ENCODE assay signal across 21 cellular contexts in the genomic region with DNA sequence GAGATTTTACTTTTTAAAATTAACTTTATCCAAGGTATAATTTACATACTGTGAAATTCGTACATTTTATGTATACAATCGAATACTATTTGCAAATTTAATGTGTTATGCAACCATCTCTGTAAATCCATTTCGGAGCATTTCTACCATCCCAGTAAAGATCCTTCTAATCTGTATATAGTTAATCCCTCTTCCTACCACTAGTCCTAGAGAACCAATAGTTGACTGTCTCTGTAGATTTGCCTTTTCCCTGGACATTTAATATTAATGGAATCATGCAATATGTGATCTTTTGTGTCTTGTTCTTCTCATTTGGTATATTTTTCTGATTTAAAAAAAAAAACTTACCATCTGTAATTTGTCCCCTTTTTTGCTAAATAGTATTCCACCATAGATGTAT.
DNase-seq lines count a peak whose midpoint lies in the region; ATAC-seq and TF ChIP-seq lines count a peak whose summit lies in the region.
"Had no signal": no experiment of that assay in that cellular context is flagged by ENCODE, and none has a peak within 500 bp of the region (broad histone marks: within the 10 kb centered on the region; RNA-seq: fewer than 3 reads in every experiment).

No MANE protein-coding gene starts in this region.

- WGBS in spleen, 5 donors: 88 to 99% (median 96%) methylated on average over 3 of the region's 3 CpGs

- POLR2A ChIA-PET in CD4-positive, alpha-beta T cell (lab: Charles Lee): no interaction called here
- POLR2A ChIA-PET in HCT116 (lab: Charles Lee): no interaction called here
- POLR2A ChIA-PET in CD4-positive, alpha-beta memory T cell (lab: Charles Lee; ENCODE audit: partially characterized antibody): no interaction called here

- intact Hi-C loops in CD4-positive, alpha-beta T cell (cut with DNase I, micrococcal nuclease): no loop called here
- intact Hi-C loops in HCT116 (cut with micrococcal nuclease): no loop called here
- intact Hi-C loops in CD4-positive, alpha-beta memory T cell (cut with micrococcal nuclease): no loop called here
- intact Hi-C loops in spleen (cut with DNase I; ENCODE audit: low total_unique reads): no loop called here

- H3K27ac ChIP-seq in CD4-positive, alpha-beta T cell (ENCODE audit: low read depth, low read length): no peak overlapping the region
- H3K27ac ChIP-seq in HCT116 (ENCODE audit: low read depth, low read length) (no peak overlapping the region), spleen (no peak overlapping the region)
- no peak overlapping the region for H3K27ac ChIP-seq in CD4-positive, alpha-beta memory T cell (ENCODE audit: low read depth, low read length)
- H3K27ac ChIP-seq: C4-2B, KMS-11, SK-N-MC had no signal

- peaks cover 63% of the 10 kb centered on the region for H3K36me3 Mint-ChIP-seq in CD4-positive, alpha-beta T cell (ENCODE audit: low read depth)
- peaks cover 4% of the 10 kb centered on the region for H3K36me3 Mint-ChIP-seq in chondrocyte (ENCODE audit: low read depth)
- H3K36me3 Mint-ChIP-seq in type B pancreatic cell: peaks cover 21% of the 10 kb centered on the region
- H3K36me3 Mint-ChIP-seq in CD4-positive, alpha-beta memory T cell: peaks cover 24 to 50% of the 10 kb centered on the region in 2 donors

- H3K79me2 ChIP-seq in HCT116 (ENCODE audit: insufficient read depth, low read length): peaks cover 84% of the 10 kb centered on the region

- no peak overlapping the region for H2AFZ ChIP-seq in HCT116 (ENCODE audit: low read depth, low read length, poor library complexity, severe bottlenecking)

- peaks cover 53% of the 10 kb centered on the region for H3K4me1 Mint-ChIP-seq in CD4-positive, alpha-beta T cell (ENCODE audit: low read depth)
- peaks cover 32% of the 10 kb centered on the region for H3K4me1 Mint-ChIP-seq in chondrocyte (ENCODE audit: low read depth)
- H3K4me1 Mint-ChIP-seq in type B pancreatic cell (ENCODE audit: unreplicated experiment): peaks cover 10% of the 10 kb centered on the region
- H3K4me1 Mint-ChIP-seq in CD4-positive, alpha-beta memory T cell: peaks cover 14 to 41% (median 33%) of the 10 kb centered on the region in 4 donors

- H3K27me3 Mint-ChIP-seq in CD4-positive, alpha-beta T cell: no peaks in the 10 kb centered on the region
- H3K27me3 Mint-ChIP-seq in chondrocyte (ENCODE audit: low read depth) (no peaks in the 10 kb centered on the region), type B pancreatic cell (no peaks in the 10 kb centered on the region)
- H3K27me3 Mint-ChIP-seq in CD4-positive, alpha-beta memory T cell: no peaks in the 10 kb centered on the region
- H3K27me3 Mint-ChIP-seq: IgD-negative memory B cell had no signal

- H3K9me3 Mint-ChIP-seq in CD4-positive, alpha-beta T cell: no peaks in the 10 kb centered on the region
- H3K9me3 Mint-ChIP-seq in chondrocyte (ENCODE audit: low read depth) (no peaks in the 10 kb centered on the region), type B pancreatic cell (no peaks in the 10 kb centered on the region)
- H3K9me3 Mint-ChIP-seq in CD4-positive, alpha-beta memory T cell: peaks cover 0 to 1% (median 0%) of the 10 kb centered on the region in 8 donors
- H3K9me3 Mint-ChIP-seq: IgD-negative memory B cell had no signal

- no peak overlapping the region for H3K4me3 ChIP-seq in HCT116 (replicated peaks in 1 of 2; ENCODE audit: low read depth in 1 of 2, low read length in 2 of 2)
- H3K4me3 ChIP-seq in CD4-positive, alpha-beta memory T cell (ENCODE audit: low read length in 2 of 2): no peak overlapping the region
- no peak overlapping the region for H3K4me3 ChIP-seq in spleen
- H3K4me3 ChIP-seq: SK-N-MC had no signal

- TF ChIP-seq RAD21 in HCT116 (IDR thresholded peaks at IDR 0.05; ENCODE audit: low read depth): no peak

- H3K9me3 ChIP-seq in CD4-positive, alpha-beta T cell (ENCODE audit: control insufficient read depth, low read length): no peaks in the 10 kb centered on the region
- H3K9me3 ChIP-seq in HCT116 (ENCODE audit: control insufficient read depth in 1 of 2, insufficient read depth in 1 of 2, low read depth in 1 of 2, low read length in 2 of 2): no peaks in the 10 kb centered on the region
- H3K9me3 ChIP-seq in CD4-positive, alpha-beta memory T cell (ENCODE audit: control insufficient read depth in 1 of 2, low read length in 2 of 2): no peaks in the 10 kb centered on the region
- H3K9me3 ChIP-seq in spleen: no peaks in the 10 kb centered on the region

- H3K4me3 Mint-ChIP-seq in CD4-positive, alpha-beta T cell: no peak overlapping the region
- H3K4me3 Mint-ChIP-seq in chondrocyte (ENCODE audit: unreplicated experiment): no peak overlapping the region
- H3K4me3 Mint-ChIP-seq in type B pancreatic cell: no peak overlapping the region
- no peak overlapping the region for H3K4me3 Mint-ChIP-seq in CD4-positive, alpha-beta memory T cell
- H3K4me3 Mint-ChIP-seq: IgD-negative memory B cell had no signal

- no peak overlapping the region for H3K4me2 ChIP-seq in HCT116 (ENCODE audit: low read length)
- H3K4me2 ChIP-seq: KMS-11 had no signal

- no peaks in the 10 kb centered on the region for H3K27me3 ChIP-seq in CD4-positive, alpha-beta T cell (ENCODE audit: control insufficient read depth, insufficient read depth, low read length)
- no peaks in the 10 kb centered on the region for H3K27me3 ChIP-seq in HCT116 (ENCODE audit: insufficient read depth, low read length)
- no peaks in the 10 kb centered on the region for H3K27me3 ChIP-seq in CD4-positive, alpha-beta memory T cell (ENCODE audit: insufficient read depth, low read length)
- no peaks in the 10 kb centered on the region for H3K27me3 ChIP-seq in spleen (replicated peaks in 1 of 7)

- no peak for ATAC-seq in CD4-positive, alpha-beta T cell (ENCODE audit: poor library complexity)
- 0 out of 2 replicates have a peak, but pooled peaks have one; percentile 50 for ATAC-seq in HCT116

- no peak for TF ChIP-seq POLR2A in HCT116 (IDR thresholded peaks at IDR 0.05; ENCODE audit: borderline replicate concordance, extremely low read depth, insufficient read depth, insufficient read length)
- TF ChIP-seq POLR2A in spleen (IDR thresholded peaks at IDR 0.05): no peak

- no peak for TF ChIP-seq CTCF in CD4-positive, alpha-beta T cell (IDR thresholded peaks at IDR 0.05)
- TF ChIP-seq CTCF in HCT116 (IDR thresholded peaks at IDR 0.05 in 2 of 3, conservative IDR thresholded peaks at IDR 0.05 in 1 of 3; ENCODE audit: borderline replicate concordance in 1 of 3, insufficient read depth in 1 of 3, low read depth in 2 of 3, low read length in 2 of 3) (0 out of 6 replicates have a peak, but pooled peaks of 2 of the 3 experiments have one; percentile 3 to 16), chondrocyte (IDR thresholded peaks at IDR 0.05) (peak; percentile 33), type B pancreatic cell (conservative IDR thresholded peaks at IDR 0.05) (peak; percentile 65), spleen (IDR thresholded peaks at IDR 0.05 in 8 of 11, conservative IDR thresholded peaks at IDR 0.05 in 3 of 11) (no peak)

- H3K27ac Mint-ChIP-seq in CD4-positive, alpha-beta T cell: peak overlapping the region; percentile 31
- no peak overlapping the region for H3K27ac Mint-ChIP-seq in chondrocyte (ENCODE audit: unreplicated experiment)
- H3K27ac Mint-ChIP-seq in type B pancreatic cell: no peak overlapping the region
- H3K27ac Mint-ChIP-seq in CD4-positive, alpha-beta memory T cell: no peak overlapping the region

- no peaks in the 10 kb centered on the region for H3K36me3 ChIP-seq in HCT116 (ENCODE audit: control insufficient read depth in 1 of 2, insufficient read depth in 2 of 2, low read length in 2 of 2)
- H3K36me3 ChIP-seq in CD4-positive, alpha-beta memory T cell (ENCODE audit: insufficient read depth, low read length): peaks cover 6% of the 10 kb centered on the region
- peaks cover 0 to 65% (median 15%) of the 10 kb centered on the region in 6 donors for H3K36me3 ChIP-seq in spleen

- peaks cover 12% of the 10 kb centered on the region; the same call in 1 of the 2 replicates for H4K20me1 ChIP-seq in HCT116 (ENCODE audit: insufficient read depth)

- RAD21 ChIA-PET in HCT116 (lab: Charles Lee; ENCODE audit: low non-redundant PET in 1 of 2, low total read pairs in 2 of 2, uncharacterized antibody in 2 of 2, unreplicated experiment in 2 of 2): no interaction called here

- no peaks in the 10 kb centered on the region for H3K9me2 ChIP-seq in HCT116 (ENCODE audit: insufficient read depth)

- CTCF ChIA-PET in CD4-positive, alpha-beta T cell (lab: Charles Lee): no interaction called here
- CTCF ChIA-PET in HCT116 (lab: Charles Lee): interaction anchor here (0.7 kb wide), 1 partner anchor 81 kb away, joined by 3 read pairs; no protein-coding TSS in a partner anchor
- CTCF ChIA-PET in CD4-positive, alpha-beta memory T cell (lab: Charles Lee; ENCODE audit: partially characterized antibody): no interaction called here

- H3K4me1 ChIP-seq in HCT116 (ENCODE audit: control insufficient read depth in 1 of 2, insufficient read depth in 2 of 2, low read length in 2 of 2): peaks cover 9 to 20% of the 10 kb centered on the region in 2 experiments
- no peaks in the 10 kb centered on the region for H3K4me1 ChIP-seq in CD4-positive, alpha-beta memory T cell (ENCODE audit: insufficient read depth, low read length)
- peaks cover 0 to 36% (median 9%) of the 10 kb centered on the region in 6 donors for H3K4me1 ChIP-seq in spleen

- no peak overlapping the region for H3K9ac ChIP-seq in HCT116 (ENCODE audit: low read length)
- H3K9ac ChIP-seq: KMS-11 had no signal

- DNase-seq in CD4-positive, alpha-beta T cell: no peak
- DNase-seq in HCT116 (ENCODE audit: low read depth, low spot score): no peak
- no peak for DNase-seq in chondrocyte (ENCODE audit: low spot score)
- DNase-seq in type B pancreatic cell (ENCODE audit: extremely low spot score, unreplicated experiment): no peak
- DNase-seq in CD4-positive, alpha-beta memory T cell: no peak
- DNase-seq in hippocampal formation (lab: John Stamatoyannopoulos, UW): no peak
- no peak for DNase-seq in spleen
- DNase-seq: AML-193, DMS153, DND-41, H7, MM.1S, NCI-H1694, NCI-H2029 treated with DMSO at 0.1 percent for 48 hours, NCI-H2227 treated with DMSO at 0.1 percent for 48 hours, NCI-H526 treated with DMSO at 0.1 percent for 48 hours, SIG-M5 had no signal

- BruUV-seq in HCT116 (replicated peaks; lab: Mats Ljungman, UMichigan): no TSS peak

TF ChIP-seq in HCT116, 20 proteins besides CTCF, POLR2A, EP300 and RAD21:
- TF ChIP-seq EZH2phosphoT487 (IDR thresholded peaks at IDR 0.05; ENCODE audit: borderline replicate concordance): no peak
- no peak for TF ChIP-seq CEBPB (IDR thresholded peaks at IDR 0.05; ENCODE audit: low read depth)
- no peak for TF ChIP-seq ELF1 (IDR thresholded peaks at IDR 0.05; ENCODE audit: borderline replicate concordance, low read depth)
- no peak for TF ChIP-seq SRF (IDR thresholded peaks at IDR 0.05; ENCODE audit: low read depth)
- TF ChIP-seq POLR2AphosphoS5 (IDR thresholded peaks at IDR 0.05; ENCODE audit: low read depth, low read length): no peak
- no peak for TF ChIP-seq SP1 (IDR thresholded peaks at IDR 0.05; ENCODE audit: low read depth)
- TF ChIP-seq JUND (IDR thresholded peaks at IDR 0.05): no peak
- no peak for TF ChIP-seq SIN3A (IDR thresholded peaks at IDR 0.05; ENCODE audit: low read depth)
- TF ChIP-seq YY1 (IDR thresholded peaks at IDR 0.05; ENCODE audit: extremely low read depth, insufficient replicate concordance, low read depth, low read length): no peak
- no peak for TF ChIP-seq CBX3 (IDR thresholded peaks at IDR 0.05; ENCODE audit: low read depth)

Comparison
In these comparisons a context has a peak if more than half of its experiments do, and no peak if none do; other contexts are left out.
1. CTCF ChIP-seq: peak in HCT116 (2 of 3), chondrocyte (single experiment) and type B pancreatic cell (single experiment); none in CD4-positive, alpha-beta T cell (single experiment) and spleen (0 of 11).